ENCODE assay signal across 10 cellular contexts in the genomic region with DNA sequence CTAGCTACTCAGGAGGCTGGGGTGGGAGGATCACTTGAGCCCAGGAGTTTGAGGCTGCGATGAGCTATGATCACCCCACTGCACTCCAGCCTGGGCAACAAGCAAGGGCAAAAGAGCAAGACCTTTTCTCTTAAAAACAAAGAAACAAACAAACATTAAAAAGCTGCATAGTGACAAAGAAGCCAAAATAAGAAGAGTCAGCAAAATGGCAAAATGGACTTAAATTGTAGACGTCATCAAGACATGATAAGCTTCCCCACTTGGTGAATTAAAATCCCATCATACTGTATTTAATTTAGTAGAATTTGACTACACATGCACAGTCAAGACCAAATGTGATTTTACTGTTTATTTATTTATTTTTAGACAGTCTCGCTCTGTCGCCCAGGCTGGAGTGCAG. TPM values are rescaled to one million over a fixed set of nuclear protein-coding genes. Genes with fewer than 3 reads are reported as not detected.
"Had no signal": no experiment of that assay in that cellular context is flagged by ENCODE, and none has a peak within 500 bp of the region (broad histone marks: within the 10 kb centered on the region; RNA-seq: fewer than 3 reads in every experiment).

No MANE protein-coding gene starts in this region.

- DNase-seq: GM23248, GOT3, H7, HFFc6, KG1 had no signal

- H3K9ac ChIP-seq: GM23248 had no signal

- H3K36me3 ChIP-seq: HAP-1 had no signal

- H3K4me3 Mint-ChIP-seq: HFFc6, IgD-negative memory B cell had no signal

- H3K36me3 Mint-ChIP-seq: IgD-negative memory B cell had no signal

- ATAC-seq: HCT116 had no signal

- H3K27me3 Mint-ChIP-seq: IgD-negative memory B cell had no signal

- H3K4me3 ChIP-seq: GM23248, HAP-1 had no signal

- H3K27ac Mint-ChIP-seq: HFFc6, IgD-negative memory B cell had no signal

- H3K27ac ChIP-seq: GM23248, HL-60 had no signal

- H2AFZ ChIP-seq: GM23248 had no signal

RNA-seq across cellular contexts. Expression of a gene that starts 48.8 kb away (rescaled TPM):
- total RNA-seq: GM23248, H7, HT1080 had no signal
- polyA plus RNA-seq: GM23248, IgD-negative memory B cell had no signal
